In genomic region chr16:3282747-3283524, GRCh38 we compare ENCODE assay signal across 8 cellular contexts. TPM values are rescaled to one million over a fixed set of nuclear protein-coding genes. Genes with fewer than 3 reads are reported as not detected.
A peak's percentile ranks its signal among the peaks of the same experiment; 100 is the strongest.
DNase-seq lines count a peak whose midpoint lies in the region; ATAC-seq, FAIRE-seq and TF ChIP-seq lines count a peak whose summit lies in the region.

Gene ZNF263, plus strand, starts transcription at chr16:3283491. Its CDS starts 328 bp downstream, at chr16:3283819.

- DNase-seq in NCI-H1417 (lab: John Stamatoyannopoulos, UW): peak; percentile 96 to 99 (median 99)
- peak; percentile 86 to 95 for DNase-seq in SW 1271 (lab: John Stamatoyannopoulos, UW)
- DNase-seq in activated naive CD8-positive, alpha-beta T cell treated with anti-CD3 and anti-CD28 coated beads, Interleukin-2, amount 50 U/mL, for 16 hours (ENCODE audit: low read depth, low spot score): peak; percentile 86
- peak; percentile 96 for DNase-seq in Right ventricle myocardium superior
- DNase-seq in pancreas: peak; percentile 92 to 97 (median 96)
- DNase-seq in tibial artery: peak; percentile 95 to 98

- intact Hi-C loops in Right ventricle myocardium superior (cut with DNase I) (loop anchor here (10.0 kb wide), 1 partner anchor 222 kb away; the partner anchor contains the start of gene CLUAP1), pancreas (cut with DNase I) (no loop called here), tibial artery (cut with DNase I; ENCODE audit: low total_unique reads) (loop anchor here (10.0 kb wide), 1 partner anchor 48 kb away; the partner anchor contains the start of gene ZNF200)

- H3K9me3 ChIP-seq in pancreas (no peaks in the 10 kb centered on the region), tibial artery (peaks cover 0 to 23% (median 4%) of the 10 kb centered on the region in 3 donors)

- H3K27ac ChIP-seq in pancreas (peak within 1 kb of the TSS; percentile 98 to 100 (median 98)), tibial artery (peak within 1 kb of the TSS; percentile 97 to 98)

- peaks cover 0 to 10% (median 0%) of the 10 kb centered on the region in 3 donors for H3K36me3 ChIP-seq in pancreas
- peaks cover 26 to 33% (median 31%) of the 10 kb centered on the region in 3 donors for H3K36me3 ChIP-seq in tibial artery

- H3K27me3 ChIP-seq in pancreas (no peaks in the 10 kb centered on the region), tibial artery (no peaks in the 10 kb centered on the region)

- H3K4me1 ChIP-seq in pancreas (peaks cover 0 to 19% (median 9%) of the 10 kb centered on the region in 3 donors), tibial artery (peaks cover 0 to 34% (median 27%) of the 10 kb centered on the region in 4 donors)

- TF ChIP-seq CTCF in pancreas (IDR thresholded peaks at IDR 0.05) (no peak), tibial artery (IDR thresholded peaks at IDR 0.05) (peak in 1 of 2 experiments; percentile 7)

- peak; percentile 79 for ATAC-seq in HG02759 (IDR thresholded peaks at IDR 0.05; ENCODE audit: unreplicated experiment)
- ATAC-seq in Right ventricle myocardium superior (ENCODE audit: poor library complexity): peak; percentile 97
- peak; percentile 93 to 98 (median 94) for ATAC-seq in pancreas

- FAIRE-seq in pancreas (lab: Jason Lieb, UNC): peak; percentile 92

- H3K4me3 ChIP-seq in pancreas (peak within 1 kb of the TSS; percentile 76 to 97 (median 88)), tibial artery (peak within 1 kb of the TSS; percentile 87 to 98)

- TF ChIP-seq POLR2A in GM10847 (IDR thresholded peaks at IDR 0.05; ENCODE audit: extremely low read depth, insufficient read length): peak; percentile 62

- WGBS in pancreas, 2 donors: 0% methylated on average over 65 to 70 of the region's 70 CpGs

RNA-seq across cellular contexts. Expression of gene ZNF263, which starts in this region (rescaled TPM):
- total RNA-seq in Right ventricle myocardium superior (7.9 TPM), pancreas (10 to 100 TPM in 4 of 6 donors, 1 to 10 TPM in 2; 9.2 to 15.4 (median 10.9) TPM)
- 10 to 100 TPM; 10.6 to 20.8 TPM for polyA plus RNA-seq in pancreas

Comparison
In these comparisons a context has a peak if more than half of its experiments do, and no peak if none do; other contexts are left out.
1. Peak in every context shown above with its lines: DNase-seq, ATAC-seq, H3K4me3 ChIP-seq and H3K27ac ChIP-seq.
2. intact Hi-C loops: an anchor here in Right ventricle myocardium superior (10.0 kb wide) and tibial artery (10.0 kb wide); none called in pancreas.